In genomic region chr14:105494606-105494929, GRCh38 we compare ENCODE assay signal across 29 cellular contexts. TPM values are rescaled to one million over a fixed set of nuclear protein-coding genes. Genes with fewer than 3 reads are reported as not detected.
"Had no signal": no experiment of that assay in that cellular context is flagged by ENCODE, and none has a peak within 500 bp of the region (broad histone marks: within the 10 kb centered on the region; RNA-seq: fewer than 3 reads in every experiment).

No MANE protein-coding gene starts in this region.

- H3K36me3 ChIP-seq: brain microvascular endothelial cell, cardiac muscle cell had no signal

- H3K9ac ChIP-seq: KMS-11 had no signal

- ATAC-seq: Panc1 had no signal

- H3K27me3 Mint-ChIP-seq: activated B cell treated with CpG ODN at 0.5 μM for 24 hours; activated CD4-positive, alpha-beta memory T cell treated with anti-CD3 and anti-CD28 coated beads, Interleukin-2, amount 10 ng/mL, durations not matched to agents 7 days and 5 days; activated naive CD8-positive, alpha-beta T cell had no signal

- H3K4me2 ChIP-seq: KMS-11 had no signal

- H3K36me3 Mint-ChIP-seq: activated naive CD8-positive, alpha-beta T cell had no signal

- DNase-seq: activated B cell treated with CpG ODN at 0.5 μM for 24 hours; activated CD4-positive, alpha-beta memory T cell treated with anti-CD3 and anti-CD28 coated beads, Interleukin-2, amount 10 ng/mL, durations not matched to agents 7 days and 5 days; activated CD4-positive, alpha-beta T cell treated with anti-CD3 and anti-CD28 coated beads for 1 hour; activated CD4-positive, alpha-beta T cell treated with anti-CD3 and anti-CD28 coated beads, Interleukin-2, amount 50 U/mL, for 1 hour; activated CD8-positive, alpha-beta memory T cell treated with anti-CD3 and anti-CD28 coated beads, Interleukin-2, amount 50 U/mL, for 4 hours; activated effector memory CD4-positive, alpha-beta T cell treated with anti-CD3 and anti-CD28 coated beads, Interleukin-2, amount 50 U/mL, for 16 hours; activated naive CD4-positive, alpha-beta T cell treated with anti-CD3 and anti-CD28 coated beads for 36 hours; amygdala; brain microvascular endothelial cell; NCI-H1105; NCI-H1436; NCI-H1694 treated with DMSO at 0.1 percent for 48 hours; NCI-H2029 treated with DMSO at 0.1 percent for 48 hours; NCI-H345; NCI-H510A treated with DMSO at 0.1 percent for 48 hours; NCI-H69; NK-92 treated with Interleukin-12 subunit alpha and Interleukin-12 subunit beta, amount 100 ng/mL, for 24 hours; OCI-M1; RPMI8226; SHP77 treated with DMSO at 0.1 percent for 48 hours; T-helper 9 cell had no signal

- H3K27ac ChIP-seq: brain microvascular endothelial cell, cardiac muscle cell, KMS-11 had no signal

- H3K27ac Mint-ChIP-seq: activated B cell treated with CpG ODN at 0.5 μM for 24 hours; activated CD4-positive, alpha-beta memory T cell treated with anti-CD3 and anti-CD28 coated beads, Interleukin-2, amount 10 ng/mL, durations not matched to agents 7 days and 5 days; activated naive CD4-positive, alpha-beta T cell treated with anti-CD3 and anti-CD28 coated beads for 36 hours; activated naive CD8-positive, alpha-beta T cell; activated T-helper 1 cell treated with anti-CD3 and anti-CD28 coated beads, Interleukin-12 subunit alpha, Interleukin-12 subunit beta, Interleukin-2, Interleukin-4 antibody, amounts not matched to agents 30 ng/mL and 10 ng/mL and 1 ng/mL, durations not matched to agents 14 hours and 24 hours and 36 hours; T-helper 1 cell treated with Interleukin-12 subunit alpha and Interleukin-12 subunit beta and Interleukin-4 antibody, amounts not matched to agents 30 μg/mL and 1 μg/mL, for 36 hours had no signal

- H3K4me3 ChIP-seq: cardiac muscle cell had no signal

- H3K27me3 ChIP-seq: brain microvascular endothelial cell, cardiac muscle cell had no signal

- H3K4me3 Mint-ChIP-seq: activated B cell treated with CpG ODN at 0.5 μM for 24 hours; activated CD4-positive, alpha-beta memory T cell treated with anti-CD3 and anti-CD28 coated beads, Interleukin-2, amount 10 ng/mL, durations not matched to agents 7 days and 5 days; activated naive CD4-positive, alpha-beta T cell treated with anti-CD3 and anti-CD28 coated beads for 36 hours; activated naive CD8-positive, alpha-beta T cell; activated T-helper 1 cell treated with anti-CD3 and anti-CD28 coated beads, Interleukin-12 subunit alpha, Interleukin-12 subunit beta, Interleukin-2, Interleukin-4 antibody, amounts not matched to agents 30 ng/mL and 10 ng/mL and 1 ng/mL, durations not matched to agents 14 hours and 24 hours and 36 hours; T-helper 1 cell treated with Interleukin-12 subunit alpha and Interleukin-12 subunit beta and Interleukin-4 antibody, amounts not matched to agents 30 μg/mL and 1 μg/mL, for 36 hours had no signal

RNA-seq across cellular contexts. Expression of gene CRIP1, which starts 7.9 kb away (rescaled TPM):
- total RNA-seq: MCF 10A, SK-MEL-5 had no signal

RNA-seq across cellular contexts. Expression of gene CRIP2, which starts 19.9 kb away (rescaled TPM):
- total RNA-seq: activated naive CD4-positive, alpha-beta T cell treated with anti-CD3 and anti-CD28 coated beads for 36 hours; activated T-helper 1 cell treated with anti-CD3 and anti-CD28 coated beads, Interleukin-12 subunit alpha, Interleukin-12 subunit beta, Interleukin-2, Interleukin-4 antibody, amounts not matched to agents 30 ng/mL and 10 ng/mL and 1 ng/mL, durations not matched to agents 14 hours and 24 hours and 36 hours had no signal
